Comparison of ENCODE assay signal across 14 cellular contexts in the genomic region with DNA sequence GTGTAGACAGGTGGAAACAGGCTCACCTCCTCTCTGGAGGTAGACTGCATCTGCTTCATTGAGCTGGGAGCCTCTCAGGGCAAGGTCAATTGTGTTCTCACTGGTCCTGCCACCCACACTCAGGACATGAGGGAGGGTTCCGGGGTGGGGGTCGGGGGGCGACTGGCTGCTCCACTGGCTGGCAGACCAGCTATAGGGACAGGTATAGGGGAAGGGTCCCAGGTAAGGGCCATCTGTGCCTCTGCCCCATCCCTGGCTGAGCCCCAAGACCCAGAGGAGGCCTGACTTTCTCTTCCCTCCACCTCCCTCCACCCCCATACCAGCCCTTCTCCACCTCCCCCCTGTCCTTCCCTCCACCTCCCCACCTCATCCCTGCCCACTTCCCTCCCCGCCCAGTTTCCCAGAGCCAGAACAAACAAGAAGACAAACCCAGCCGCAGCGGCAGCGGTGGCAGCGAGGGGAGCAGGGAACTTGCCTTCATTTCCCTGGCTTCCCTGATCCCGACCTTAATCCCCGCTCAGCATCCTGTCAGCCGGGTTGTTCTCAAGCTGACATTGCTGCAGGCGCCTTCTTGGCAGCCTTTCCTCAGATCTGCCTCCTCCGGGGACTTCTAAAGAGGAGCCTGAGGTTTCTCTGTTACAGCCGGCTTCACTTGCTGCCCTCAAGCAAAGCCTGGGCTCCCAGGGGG. TPM values are rescaled to one million over a fixed set of nuclear protein-coding genes. Genes with fewer than 3 reads are reported as not detected.
DNase-seq lines count a peak whose midpoint lies in the region; ATAC-seq and TF ChIP-seq lines count a peak whose summit lies in the region.
"Had no signal": no experiment of that assay in that cellular context is flagged by ENCODE, and none has a peak within 500 bp of the region (broad histone marks: within the 10 kb centered on the region; RNA-seq: fewer than 3 reads in every experiment).

No MANE protein-coding gene starts in this region.

- H2AFZ ChIP-seq in GM23248, result no peak overlapping the region

- POLR2A ChIA-PET in T-cell (lab: Charles Lee), result no interaction called here

- 56 to 57% methylated on average over 11 to 14 of the region's 14 CpGs for WGBS in GM23248 (ENCODE audit: low coverage in 1 of 2, low lambda C conversion rate in 2 of 2, missing lambda C conversion rate in 2 of 2), 2 experiments

- no peaks in the 10 kb centered on the region for H3K9me2 ChIP-seq in GM23248 (ENCODE audit: insufficient read depth)

- no peaks in the 10 kb centered on the region for H4K20me1 ChIP-seq in GM23248 (ENCODE audit: insufficient read depth)

- H3F3A ChIP-seq in GM23248 (ENCODE audit: insufficient read depth), result 0 out of 2 replicates have a peak, but pooled peaks cover 7% of the 10 kb centered on the region

- H3K4me3 ChIP-seq in GM23248 (no peak overlapping the region), RWPE2 (ENCODE audit: severe bottlenecking) (no peak overlapping the region), fibroblast of villous mesenchyme (ENCODE audit: low read depth, low read length) (no peak overlapping the region), skeletal muscle satellite cell (ENCODE audit: low read length) (no peak overlapping the region)

- TF ChIP-seq CTCF in RWPE2 (IDR thresholded peaks at IDR 0.05; ENCODE audit: poor library complexity, severe bottlenecking) (no peak), fibroblast of villous mesenchyme (IDR thresholded peaks at IDR 0.05; ENCODE audit: insufficient read depth, low read depth, low read length) (no peak)

- H3K4me1 ChIP-seq in GM23248 (ENCODE audit: insufficient read depth) (peaks cover 13% of the 10 kb centered on the region), RWPE2 (ENCODE audit: insufficient read depth, poor library complexity, severe bottlenecking) (no peaks in the 10 kb centered on the region), skeletal muscle satellite cell (ENCODE audit: control insufficient read depth, insufficient read depth, low read length) (peaks cover 10% of the 10 kb centered on the region)

- H3K9ac ChIP-seq in GM23248 (no peak overlapping the region), skeletal muscle satellite cell (ENCODE audit: low read depth, low read length) (no peak overlapping the region)

- H3K36me3 ChIP-seq in GM23248 (ENCODE audit: low read depth) (no peaks in the 10 kb centered on the region), RWPE2 (ENCODE audit: low read depth) (no peaks in the 10 kb centered on the region), skeletal muscle satellite cell (ENCODE audit: insufficient read depth, low read length) (no peaks in the 10 kb centered on the region)

- H3K4me3 Mint-ChIP-seq in T-cell (no peak overlapping the region), immature natural killer cell (no peak overlapping the region)
- H3K4me3 Mint-ChIP-seq: activated naive CD8-positive, alpha-beta T cell treated with anti-CD3 and anti-CD28 coated beads for 36 hours; memory B cell had no signal

- H3K36me3 Mint-ChIP-seq in T-cell, result no peaks in the 10 kb centered on the region
- H3K36me3 Mint-ChIP-seq in immature natural killer cell, result no peaks in the 10 kb centered on the region
- H3K36me3 Mint-ChIP-seq: memory B cell had no signal

- H3K4me1 Mint-ChIP-seq in T-cell (peaks cover 16 to 29% (median 20%) of the 10 kb centered on the region in 3 donors), immature natural killer cell (peaks cover 20 to 29% of the 10 kb centered on the region in 2 donors)

- H3K27me3 ChIP-seq in GM23248 (replicated peaks; ENCODE audit: insufficient read depth) (peaks cover 38% of the 10 kb centered on the region), RWPE2 (ENCODE audit: insufficient read depth, poor library complexity, severe bottlenecking) (no peaks in the 10 kb centered on the region), skeletal muscle satellite cell (ENCODE audit: control insufficient read depth, insufficient read depth, low read length) (peaks cover 57% of the 10 kb centered on the region)

- H3K27me3 Mint-ChIP-seq in T-cell, result peaks cover 11 to 16% of the 10 kb centered on the region in 2 donors
- peaks cover 11 to 26% (median 14%) of the 10 kb centered on the region in 3 donors for H3K27me3 Mint-ChIP-seq in immature natural killer cell (ENCODE audit: low read depth in 3 of 3)

- no peak overlapping the region for H3K27ac ChIP-seq in GM23248
- H3K27ac ChIP-seq in RWPE2 (ENCODE audit: poor library complexity, severe bottlenecking), result no peak overlapping the region

- H3K9me3 ChIP-seq in GM23248 (ENCODE audit: low read depth) (no peaks in the 10 kb centered on the region), RWPE2 (ENCODE audit: severe bottlenecking) (no peaks in the 10 kb centered on the region), skeletal muscle satellite cell (replicated peaks; ENCODE audit: low read length) (no peaks in the 10 kb centered on the region)

- no peaks in the 10 kb centered on the region for H3K79me2 ChIP-seq in GM23248 (ENCODE audit: insufficient read depth)

- DNase-seq in GM23248, result peak; percentile 11
- no peak for DNase-seq in RWPE2 (ENCODE audit: low spot score)
- peak; percentile 52 for DNase-seq in fibroblast of villous mesenchyme (ENCODE audit: low read depth)
- no peak for DNase-seq in T-cell
- DNase-seq in immature natural killer cell, result no peak
- no peak for DNase-seq in effector CD4-positive, alpha-beta T cell
- DNase-seq in 8988T, result no peak
- DNase-seq: activated naive CD8-positive, alpha-beta T cell treated with anti-CD3 and anti-CD28 coated beads for 36 hours; erythroblast; KG1; stimulated activated CD4-positive, alpha-beta T cell treated with anti-CD3 and anti-CD28 coated beads, Interleukin-2, amount 100 ng/mL, for 24 hours; substantia nigra had no signal

- CTCF ChIA-PET in T-cell (lab: Charles Lee), result no interaction called here

- H3K27ac Mint-ChIP-seq in T-cell, result no peak overlapping the region
- H3K27ac Mint-ChIP-seq in immature natural killer cell, result no peak overlapping the region
- H3K27ac Mint-ChIP-seq: activated naive CD8-positive, alpha-beta T cell treated with anti-CD3 and anti-CD28 coated beads for 36 hours; memory B cell had no signal

- H3K9me3 Mint-ChIP-seq in T-cell (no peaks in the 10 kb centered on the region), immature natural killer cell (peaks cover 0 to 1% (median 0%) of the 10 kb centered on the region in 6 donors)
- H3K9me3 Mint-ChIP-seq: activated naive CD8-positive, alpha-beta T cell treated with anti-CD3 and anti-CD28 coated beads for 36 hours; memory B cell had no signal

- in situ Hi-C loops in GM23248 (cut with MboI), result no loop called here

- ATAC-seq in RWPE2 (ENCODE audit: low read depth) (peak; percentile 26; the same call in 1 of the 3 replicates), T-cell (replicated peaks in 1 of 4) (no peak)

- H3K4me2 ChIP-seq in GM23248 (ENCODE audit: unreplicated experiment), result no peak overlapping the region
- peak overlapping the region; percentile 54 for H3K4me2 ChIP-seq in skeletal muscle satellite cell (ENCODE audit: low read length)

RNA-seq across cellular contexts. Expression of a gene that starts 18.3 kb away (rescaled TPM):
- total RNA-seq in GM23248 (2014; rRNA removed; shearing (Covaris generic)), result 3.9 and 5.4 TPM in 2 replicates
- polyA plus RNA-seq in GM23248 (2016; fragmentation: Nextera tagmentation; extraction: Ambion mirVana) (1.1 and 1.4 TPM in 2 replicates), immature natural killer cell (under 1 TPM; 0.10 to 0.73 (median 0.68) TPM)
- total RNA-seq in fibroblast of villous mesenchyme (2.2 and 4.5 TPM in 2 replicates), T-cell (10 to 100 TPM in 1 of 5 donors, 1 to 10 TPM in 4; 4.6 to 10.1 (median 9.5) TPM)
- total RNA-seq in skeletal muscle satellite cell (2012; rRNA removed), result 3.5 TPM in 2 replicates

Comparison
In these comparisons a context has a peak if more than half of its experiments do, and no peak if none do; other contexts are left out.
1. DNase-seq: peak in GM23248 (single experiment) and fibroblast of villous mesenchyme (single experiment); none in RWPE2 (single experiment), T-cell (0 of 34), immature natural killer cell (0 of 3), effector CD4-positive, alpha-beta T cell (single experiment) and 8988T (single experiment).